Comparison of ENCODE assay signal across 16 cellular contexts in the genomic region with DNA sequence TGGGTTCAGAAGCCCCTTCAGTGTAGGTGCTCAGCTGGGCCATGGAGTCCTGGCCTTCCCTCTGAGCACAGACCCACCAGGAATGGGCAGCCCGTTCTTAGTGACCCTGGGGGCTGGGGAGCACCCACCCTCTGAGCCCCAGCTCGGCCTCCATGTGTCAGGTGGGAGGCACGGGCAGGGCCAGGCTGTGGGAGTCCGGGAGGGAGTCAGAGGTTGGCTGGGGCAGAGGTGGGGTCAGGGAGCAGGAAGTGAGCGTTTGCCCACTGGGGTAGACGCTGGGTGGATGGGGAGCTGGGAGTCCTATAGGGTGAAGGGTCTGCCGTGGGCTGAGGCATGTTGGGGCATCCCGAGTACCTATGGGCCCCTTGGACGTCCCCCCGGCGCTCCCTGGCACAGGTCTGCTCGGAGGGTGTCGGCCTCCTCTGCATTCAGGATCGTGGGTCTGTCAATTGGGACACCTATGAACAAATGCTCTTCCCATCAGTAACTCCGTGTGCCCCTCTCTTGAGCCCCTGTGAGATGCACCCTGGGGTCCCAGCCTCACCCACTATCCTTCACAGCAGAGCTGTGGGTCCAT.
"Had no signal": no experiment of that assay in that cellular context is flagged by ENCODE, and none has a peak within 500 bp of the region (broad histone marks: within the 10 kb centered on the region; RNA-seq: fewer than 3 reads in every experiment).

No MANE protein-coding gene starts in this region.

- ATAC-seq: left lung; naive thymus-derived CD8-positive, alpha-beta T cell had no signal

- H3K9me3 Mint-ChIP-seq: activated naive CD8-positive, alpha-beta T cell treated with anti-CD3 and anti-CD28 coated beads, Interleukin-2, amount 10 ng/mL, durations not matched to agents 7 days and 5 days; naive thymus-derived CD8-positive, alpha-beta T cell; type B pancreatic cell had no signal

- H3K36me3 ChIP-seq: breast epithelium, left lung, neutrophil had no signal

- H3K9me3 ChIP-seq: breast epithelium, left lung, neutrophil had no signal

- H3K27ac ChIP-seq: left lung, neutrophil had no signal

- H3K4me3 Mint-ChIP-seq: activated naive CD8-positive, alpha-beta T cell treated with anti-CD3 and anti-CD28 coated beads, Interleukin-2, amount 10 ng/mL, durations not matched to agents 7 days and 5 days; naive thymus-derived CD8-positive, alpha-beta T cell; type B pancreatic cell had no signal

- FAIRE-seq: keratinocyte had no signal

- H3K36me3 Mint-ChIP-seq: activated naive CD8-positive, alpha-beta T cell treated with anti-CD3 and anti-CD28 coated beads, Interleukin-2, amount 10 ng/mL, durations not matched to agents 7 days and 5 days; naive thymus-derived CD8-positive, alpha-beta T cell; type B pancreatic cell had no signal

- H3K27ac Mint-ChIP-seq: activated naive CD8-positive, alpha-beta T cell treated with anti-CD3 and anti-CD28 coated beads, Interleukin-2, amount 10 ng/mL, durations not matched to agents 7 days and 5 days had no signal

- DNase-seq: activated CD4-positive, alpha-beta T cell treated with anti-CD3 and anti-CD28 coated beads, Interleukin-2, amount 50 U/mL, for 1 hour; activated naive CD4-positive, alpha-beta T cell; activated naive CD8-positive, alpha-beta T cell treated with anti-CD3 and anti-CD28 coated beads, Interleukin-2, amount 10 ng/mL, durations not matched to agents 7 days and 5 days; anterior cingulate cortex; erythroblast; mammary epithelial cell; naive thymus-derived CD8-positive, alpha-beta T cell; retina; stimulated activated CD4-positive, alpha-beta T cell treated with anti-CD3 and anti-CD28 coated beads, Interleukin-15, amount 100 ng/mL, for 24 hours; stimulated activated CD4-positive, alpha-beta T cell treated with anti-CD3 and anti-CD28 coated beads, Interleukin-4, amount 100 ng/mL, for 24 hours; stimulated activated naive CD4-positive, alpha-beta T cell had no signal

- H3K4me3 ChIP-seq: breast epithelium, left lung had no signal

- H3K27me3 Mint-ChIP-seq: activated naive CD8-positive, alpha-beta T cell treated with anti-CD3 and anti-CD28 coated beads, Interleukin-2, amount 10 ng/mL, durations not matched to agents 7 days and 5 days; type B pancreatic cell had no signal

- H3K27me3 ChIP-seq: breast epithelium had no signal
